Comparison of ENCODE assay signal across 19 cellular contexts in the genomic region with DNA sequence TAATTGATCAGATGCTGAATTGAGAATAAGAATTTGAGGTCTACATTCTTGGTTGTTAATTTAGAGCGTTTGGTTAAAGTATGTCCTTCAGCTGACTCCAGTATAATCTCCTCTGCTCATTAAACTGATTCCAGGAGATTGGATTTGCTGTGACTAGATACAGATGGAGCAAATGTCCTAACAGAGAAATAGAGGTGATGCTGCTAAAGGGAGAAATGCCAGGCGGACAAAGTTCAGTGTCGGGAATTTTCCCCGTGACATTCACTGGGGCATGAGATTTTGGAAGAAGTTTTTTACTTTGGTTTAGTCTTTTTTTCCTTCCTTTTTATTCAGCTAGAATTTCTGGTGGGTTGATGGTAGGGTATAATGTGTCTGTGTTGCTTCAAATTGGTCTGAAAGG. TPM values are rescaled to one million over a fixed set of nuclear protein-coding genes. Genes with fewer than 3 reads are reported as not detected.
DNase-seq lines count a peak whose midpoint lies in the region; ATAC-seq and TF ChIP-seq lines count a peak whose summit lies in the region.
"Had no signal": no experiment of that assay in that cellular context is flagged by ENCODE, and none has a peak within 500 bp of the region (broad histone marks: within the 10 kb centered on the region; RNA-seq: fewer than 3 reads in every experiment).

No MANE protein-coding gene starts in this region.

- peak overlapping the region; percentile 46 for H3K27ac Mint-ChIP-seq in activated naive CD8-positive, alpha-beta T cell
- no peak overlapping the region for H3K27ac Mint-ChIP-seq in activated naive CD8-positive, alpha-beta T cell treated with anti-CD3 and anti-CD28 coated beads, Interleukin-2, amount 50 U/mL, for 24 hours
- peak overlapping the region; percentile 7 for H3K27ac Mint-ChIP-seq in nephron progenitor cell
- H3K27ac Mint-ChIP-seq: B cell had no signal

- H3K27me3 ChIP-seq in PC-9 (ENCODE audit: insufficient read depth, low read depth) = no peaks in the 10 kb centered on the region
- H3K27me3 ChIP-seq in MM.1S (replicated peaks; ENCODE audit: insufficient read depth, low read length) = no peaks in the 10 kb centered on the region
- H3K27me3 ChIP-seq: SJSA1 had no signal

- no peak overlapping the region for H3K4me3 Mint-ChIP-seq in activated naive CD8-positive, alpha-beta T cell
- no peak overlapping the region for H3K4me3 Mint-ChIP-seq in activated naive CD8-positive, alpha-beta T cell treated with anti-CD3 and anti-CD28 coated beads, Interleukin-2, amount 50 U/mL, for 24 hours
- no peak overlapping the region for H3K4me3 Mint-ChIP-seq in nephron progenitor cell
- H3K4me3 Mint-ChIP-seq: B cell, CD14-positive monocyte had no signal

- H3K4me1 ChIP-seq in PC-9 (replicated peaks; ENCODE audit: insufficient read depth) (no peaks in the 10 kb centered on the region), MM.1S (ENCODE audit: low read length) (no peaks in the 10 kb centered on the region)
- H3K4me1 ChIP-seq: SJSA1 had no signal

- H3K9me3 ChIP-seq in PC-9 (ENCODE audit: insufficient read depth, low read depth) = no peaks in the 10 kb centered on the region
- no peaks in the 10 kb centered on the region for H3K9me3 ChIP-seq in MM.1S (replicated peaks; ENCODE audit: insufficient read depth, low read length)
- H3K9me3 ChIP-seq: SJSA1 had no signal

- H3K4me2 ChIP-seq in PC-9 (no peak overlapping the region), MM.1S (ENCODE audit: low read depth, low read length) (no peak overlapping the region)
- H3K4me2 ChIP-seq: KMS-11 had no signal

- H3K9ac ChIP-seq in MM.1S (ENCODE audit: low read length) = no peak overlapping the region
- H3K9ac ChIP-seq: KMS-11 had no signal

- H3K9me2 ChIP-seq in PC-9 (ENCODE audit: insufficient read depth) (no peaks in the 10 kb centered on the region), MM.1S (replicated peaks; ENCODE audit: insufficient read depth, low read length) (no peaks in the 10 kb centered on the region)

- H3K4me3 ChIP-seq in PC-9 (no peak overlapping the region), MM.1S (ENCODE audit: low read length) (no peak overlapping the region)
- H3K4me3 ChIP-seq: SJSA1 had no signal

- H3K79me2 ChIP-seq in PC-9 (ENCODE audit: low read depth) = no peaks in the 10 kb centered on the region
- 0 out of 2 replicates have a peak, but pooled peaks cover under 1% of the 10 kb centered on the region for H3K79me2 ChIP-seq in MM.1S (ENCODE audit: low read length)

- no peak overlapping the region for H3K27ac ChIP-seq in PC-9
- H3K27ac ChIP-seq in MM.1S (ENCODE audit: low read length) = no peak overlapping the region
- H3K27ac ChIP-seq: KMS-11, SJSA1 had no signal

- no peak for DNase-seq in activated naive CD8-positive, alpha-beta T cell treated with anti-CD3 and anti-CD28 coated beads, Interleukin-2, amount 50 U/mL, for 24 hours
- no peak for DNase-seq in PC-9
- DNase-seq in left lobe of liver (ENCODE audit: low spot score) = peak; percentile 64
- no peak for DNase-seq in nephron progenitor cell
- DNase-seq in germinal center (ENCODE audit: low spot score) = no peak
- no peak for DNase-seq in MM.1S
- DNase-seq: DMS79; IMR-90; MV-4-11; NCI-H1694; NCI-H446 treated with DMSO at 0.1 percent for 48 hours; NK-92 treated with Interleukin-12 subunit alpha and Interleukin-12 subunit beta, amount 100 ng/mL, for 24 hours had no signal

- ATAC-seq in activated naive CD8-positive, alpha-beta T cell treated with anti-CD3 and anti-CD28 coated beads, Interleukin-2, amount 50 U/mL, for 24 hours = no peak
- ATAC-seq in left lobe of liver (peak; percentile 75), GM19452 (IDR thresholded peaks at IDR 0.05; ENCODE audit: unreplicated experiment) (no peak)
- ATAC-seq: Right ventricle myocardium inferior had no signal

- CTCF ChIA-PET in PC-9 (lab: Charles Lee) = no interaction called here

- TF ChIP-seq CTCF in PC-9 (conservative IDR thresholded peaks at IDR 0.05) = no peak
- no peak for TF ChIP-seq CTCF in nephron progenitor cell (IDR thresholded peaks at IDR 0.05)
- TF ChIP-seq CTCF in MM.1S (IDR thresholded peaks at IDR 0.05; ENCODE audit: low read length) = no peak

- H2AFZ ChIP-seq in PC-9 (no peak overlapping the region), MM.1S (ENCODE audit: low read length) (no peak overlapping the region)

- peaks cover 10% of the 10 kb centered on the region for H3K36me3 Mint-ChIP-seq in activated naive CD8-positive, alpha-beta T cell
- H3K36me3 Mint-ChIP-seq in activated naive CD8-positive, alpha-beta T cell treated with anti-CD3 and anti-CD28 coated beads, Interleukin-2, amount 50 U/mL, for 24 hours (ENCODE audit: low read depth) = peaks cover 53% of the 10 kb centered on the region
- H3K36me3 Mint-ChIP-seq in nephron progenitor cell (ENCODE audit: low read depth) = peaks cover 77% of the 10 kb centered on the region

- no peaks in the 10 kb centered on the region for H4K20me1 ChIP-seq in PC-9 (ENCODE audit: insufficient read depth)
- no peaks in the 10 kb centered on the region for H4K20me1 ChIP-seq in MM.1S (ENCODE audit: insufficient read depth, low read length)

- no peaks in the 10 kb centered on the region for H3K27me3 Mint-ChIP-seq in activated naive CD8-positive, alpha-beta T cell
- no peaks in the 10 kb centered on the region for H3K27me3 Mint-ChIP-seq in activated naive CD8-positive, alpha-beta T cell treated with anti-CD3 and anti-CD28 coated beads, Interleukin-2, amount 50 U/mL, for 24 hours
- no peaks in the 10 kb centered on the region for H3K27me3 Mint-ChIP-seq in nephron progenitor cell (ENCODE audit: low read depth, poor library complexity)
- H3K27me3 Mint-ChIP-seq: B cell had no signal

- intact Hi-C loops in PC-9 (cut with micrococcal nuclease; ENCODE audit: unreplicated experiment) = loop anchor here (5.0 kb wide), 1 partner anchor 231 kb away; no protein-coding TSS in a partner anchor

- POLR2A ChIA-PET in PC-9 (lab: Charles Lee; ENCODE audit: unreplicated experiment) = no interaction called here

- BruUV-seq in PC-9 (replicated peaks; lab: Mats Ljungman, UMichigan) = TSS peak; percentile 13

- H3F3A ChIP-seq in PC-9 (ENCODE audit: insufficient read depth, low read depth) (no peaks in the 10 kb centered on the region; the same call in 1 of the 2 replicates), MM.1S (ENCODE audit: insufficient read depth, low read length) (no peaks in the 10 kb centered on the region; the same call in 1 of the 2 replicates)

- H3K36me3 ChIP-seq in PC-9 (ENCODE audit: low read depth) = peaks cover 39% of the 10 kb centered on the region
- H3K36me3 ChIP-seq in MM.1S (replicated peaks; ENCODE audit: insufficient read depth, low read length) = peaks cover 9% of the 10 kb centered on the region; the same call in 1 of the 2 replicates

- peaks cover 3% of the 10 kb centered on the region for H3K4me1 Mint-ChIP-seq in activated naive CD8-positive, alpha-beta T cell (ENCODE audit: low read depth)
- H3K4me1 Mint-ChIP-seq in activated naive CD8-positive, alpha-beta T cell treated with anti-CD3 and anti-CD28 coated beads, Interleukin-2, amount 50 U/mL, for 24 hours = peaks cover 5% of the 10 kb centered on the region
- no peaks in the 10 kb centered on the region for H3K4me1 Mint-ChIP-seq in nephron progenitor cell
- H3K4me1 Mint-ChIP-seq: B cell, CD14-positive monocyte had no signal

- H3K9me3 Mint-ChIP-seq in activated naive CD8-positive, alpha-beta T cell (ENCODE audit: low read depth) = no peaks in the 10 kb centered on the region
- H3K9me3 Mint-ChIP-seq in activated naive CD8-positive, alpha-beta T cell treated with anti-CD3 and anti-CD28 coated beads, Interleukin-2, amount 50 U/mL, for 24 hours = no peaks in the 10 kb centered on the region
- H3K9me3 Mint-ChIP-seq in nephron progenitor cell = no peaks in the 10 kb centered on the region
- H3K9me3 Mint-ChIP-seq: CD14-positive monocyte had no signal

RNA-seq across cellular contexts. Expression of a gene that starts 19.0 kb away (rescaled TPM):
- 161 and 181 TPM in 2 replicates for total RNA-seq in PC-9 (2021)
- 116 TPM for total RNA-seq in left lobe of liver
